ENCODE assay signal across 1 cellular context in genomic region chr22:49266561-49267519, GRCh38.
TF ChIP-seq lines count a peak whose summit lies in the region.

No MANE protein-coding gene starts in this region.

TF ChIP-seq in GM23338, 12 proteins besides CTCF, POLR2A, EP300 and RAD21 (continued from another document):
- no peak for TF ChIP-seq REST (IDR thresholded peaks at IDR 0.05; ENCODE audit: unreplicated experiment)
TF ChIP-seq in GM23338: peak in this region for 0.
